14 cellular contexts compared by ENCODE assay signal in genomic region chr2:206423147-206423546, GRCh38. TPM values are rescaled to one million over a fixed set of nuclear protein-coding genes. Genes with fewer than 3 reads are reported as not detected.
DNase-seq lines count a peak whose midpoint lies in the region; ATAC-seq and TF ChIP-seq lines count a peak whose summit lies in the region.
"Had no signal": no experiment of that assay in that cellular context is flagged by ENCODE, and none has a peak within 500 bp of the region (broad histone marks: within the 10 kb centered on the region; RNA-seq: fewer than 3 reads in every experiment).

No MANE protein-coding gene starts in this region.

- H2BK12ac ChIP-seq in mesenchymal stem cell (ENCODE audit: low read length in 2 of 2), result peak overlapping the region; percentile 6 to 80

- H2AK5ac ChIP-seq in mesenchymal stem cell (ENCODE audit: low read length, severe bottlenecking), result no peak overlapping the region

- no peaks in the 10 kb centered on the region for H4K20me1 ChIP-seq in SU-DHL-6 (ENCODE audit: low read depth, low read length)

- H3K18ac ChIP-seq in mesenchymal stem cell (ENCODE audit: low read depth in 1 of 2, low read length in 2 of 2), result peak overlapping the region; percentile 44 to 79

- H3K4me1 ChIP-seq in mesenchymal stem cell (ENCODE audit: control insufficient read depth, insufficient read depth, low read depth, low read length) (no peaks in the 10 kb centered on the region), body of pancreas (no peaks in the 10 kb centered on the region), heart left ventricle (no peaks in the 10 kb centered on the region)
- H3K4me1 ChIP-seq: ascending aorta, esophagus muscularis mucosa, spleen had no signal

- ATAC-seq in HG03432 (IDR thresholded peaks at IDR 0.05; ENCODE audit: unreplicated experiment), result peak; percentile 55
- no peak for ATAC-seq in body of pancreas
- no peak for ATAC-seq in heart left ventricle

- peak overlapping the region; percentile 99 for H4K91ac ChIP-seq in mesenchymal stem cell (ENCODE audit: low read length)

- H2AFZ ChIP-seq in SU-DHL-6 (ENCODE audit: low read depth, low read length, severe bottlenecking), result peak overlapping the region; percentile 52
- H2AFZ ChIP-seq in mesenchymal stem cell (ENCODE audit: low read depth, low read length), result no peak overlapping the region

- no peaks in the 10 kb centered on the region for H3K79me2 ChIP-seq in SU-DHL-6 (ENCODE audit: insufficient read depth, low read length)

- no peak overlapping the region for H3K14ac ChIP-seq in mesenchymal stem cell (ENCODE audit: low read length in 2 of 2)

- H3K9ac ChIP-seq in SU-DHL-6 (ENCODE audit: low read length), result no peak overlapping the region
- no peak overlapping the region for H3K9ac ChIP-seq in mesenchymal stem cell (ENCODE audit: low read length)

- DNase-seq in DMS 273 (lab: John Stamatoyannopoulos, UW; ENCODE audit: unreplicated experiment) (peak; percentile 50), DMS 273 treated with DMSO at 0.1 percent for 48 hours (lab: John Stamatoyannopoulos, UW) (no peak), mesenchymal stem cell (peak; percentile 45), body of pancreas (no peak), heart left ventricle (no peak), hippocampal formation (lab: John Stamatoyannopoulos, UW) (no peak)
- DNase-seq: DMS79, MV-4-11, spleen had no signal

- H3K4ac ChIP-seq in mesenchymal stem cell (ENCODE audit: low read depth in 1 of 2, low read length in 2 of 2), result peak overlapping the region in 1 of 2 experiments; percentile 51

- H2BK15ac ChIP-seq in mesenchymal stem cell (ENCODE audit: low read depth, poor library complexity, severe bottlenecking), result no peak overlapping the region

- H2BK5ac ChIP-seq in mesenchymal stem cell (ENCODE audit: low read depth, low read length, poor library complexity, severe bottlenecking), result no peak overlapping the region

- no peaks in the 10 kb centered on the region for H3K79me1 ChIP-seq in mesenchymal stem cell (replicated peaks; ENCODE audit: low read length, poor library complexity, severe bottlenecking)

- H3K9me3 ChIP-seq in SU-DHL-6 (ENCODE audit: insufficient read depth, low read length), result no peaks in the 10 kb centered on the region
- peaks cover 7% of the 10 kb centered on the region for H3K9me3 ChIP-seq in mesenchymal stem cell (ENCODE audit: control insufficient read depth, low read length)
- no peaks in the 10 kb centered on the region for H3K9me3 ChIP-seq in body of pancreas
- H3K9me3 ChIP-seq in heart left ventricle, result peaks cover 0 to 7% (median 0%) of the 10 kb centered on the region in 12 donors

- no peak overlapping the region for H2BK120ac ChIP-seq in mesenchymal stem cell (ENCODE audit: low read depth, low read length)

- no peaks in the 10 kb centered on the region for H3F3A ChIP-seq in SU-DHL-6 (ENCODE audit: insufficient read depth)

- H3K27me3 ChIP-seq in SU-DHL-6 (ENCODE audit: low read length) (no peaks in the 10 kb centered on the region), mesenchymal stem cell (ENCODE audit: control insufficient read depth in 1 of 2, insufficient read depth in 1 of 2, low read length in 2 of 2) (no peaks in the 10 kb centered on the region), body of pancreas (no peaks in the 10 kb centered on the region), heart left ventricle (peaks cover 0 to 4% (median 0%) of the 10 kb centered on the region in 9 donors)
- H3K27me3 ChIP-seq: ascending aorta, esophagus muscularis mucosa had no signal

- H3K9me2 ChIP-seq in SU-DHL-6 (replicated peaks; ENCODE audit: insufficient read depth, low read length), result no peaks in the 10 kb centered on the region

- no peaks in the 10 kb centered on the region for H3K36me3 ChIP-seq in SU-DHL-6 (ENCODE audit: low read length)
- no peaks in the 10 kb centered on the region for H3K36me3 ChIP-seq in mesenchymal stem cell (ENCODE audit: control insufficient read depth in 1 of 2, insufficient read depth in 2 of 2, low read depth in 1 of 2, low read length in 2 of 2)
- H3K36me3 ChIP-seq in body of pancreas (replicated peaks in 1 of 2; ENCODE audit: insufficient read depth in 1 of 2, low read depth in 2 of 2), result no peaks in the 10 kb centered on the region
- H3K36me3 ChIP-seq in heart left ventricle, result no peaks in the 10 kb centered on the region
- H3K36me3 ChIP-seq: ascending aorta, esophagus muscularis mucosa, spleen had no signal

- H3K4me2 ChIP-seq in SU-DHL-6 (ENCODE audit: low read depth, low read length, poor library complexity, severe bottlenecking), result no peak overlapping the region
- no peak overlapping the region for H3K4me2 ChIP-seq in mesenchymal stem cell (ENCODE audit: low read length, poor library complexity, severe bottlenecking)

- H4K8ac ChIP-seq in mesenchymal stem cell (ENCODE audit: low read length), result peak overlapping the region; percentile 82

- H3K4me3 ChIP-seq in SU-DHL-6 (ENCODE audit: insufficient read depth, low read length, poor library complexity, severe bottlenecking) (no peak overlapping the region), mesenchymal stem cell (ENCODE audit: insufficient read depth in 1 of 2, low read depth in 1 of 2, low read length in 2 of 2) (no peak overlapping the region), body of pancreas (no peak overlapping the region), heart left ventricle (no peak overlapping the region)
- H3K4me3 ChIP-seq: ascending aorta, esophagus muscularis mucosa, spleen had no signal

- no peak overlapping the region for H3K23ac ChIP-seq in mesenchymal stem cell (ENCODE audit: low read length in 2 of 2)

- TF ChIP-seq POLR2A in body of pancreas (IDR thresholded peaks at IDR 0.05) (no peak), heart left ventricle (IDR thresholded peaks at IDR 0.05) (no peak)

- intact Hi-C loops in body of pancreas (cut with DNase I), result no loop called here
- intact Hi-C loops in heart left ventricle (cut with DNase I), result no loop called here

- no peak overlapping the region for H3K27ac ChIP-seq in SU-DHL-6 (ENCODE audit: low read depth, low read length)
- no peak overlapping the region for H3K27ac ChIP-seq in mesenchymal stem cell (ENCODE audit: low read length, poor library complexity, severe bottlenecking)
- no peak overlapping the region for H3K27ac ChIP-seq in body of pancreas
- H3K27ac ChIP-seq in heart left ventricle, result no peak overlapping the region
- H3K27ac ChIP-seq: 22Rv1, ascending aorta, esophagus muscularis mucosa, spleen had no signal

- 78% methylated on average over 1 of the region's 2 CpGs for WGBS in mesenchymal stem cell
- WGBS in body of pancreas, 2 donors, result 56 to 73% methylated on average over 2 of the region's 2 CpGs
- 59 to 74% (median 67%) methylated on average over 2 of the region's 2 CpGs for WGBS in heart left ventricle, 4 donors

- TF ChIP-seq CTCF in SU-DHL-6 (IDR thresholded peaks at IDR 0.05; ENCODE audit: insufficient read depth, low read length, poor library complexity, severe bottlenecking), result no peak
- no peak for TF ChIP-seq CTCF in body of pancreas (IDR thresholded peaks at IDR 0.05)
- TF ChIP-seq CTCF in heart left ventricle (IDR thresholded peaks at IDR 0.05), result no peak

RNA-seq across cellular contexts. Expression of gene ADAM23, which starts 20.2 kb away (rescaled TPM):
- polyA plus RNA-seq in mesenchymal stem cell (2013, experiment 1 of 2), result 153 TPM
- polyA plus RNA-seq in mesenchymal stem cell (2013, experiment 2 of 2), result 150 TPM
- total RNA-seq in body of pancreas, result under 1 TPM; under 0.01 to 0.26 TPM
- total RNA-seq in heart left ventricle, result 10 to 100 TPM; 36.0 to 87.4 (median 71.3) TPM
- polyA plus RNA-seq in heart left ventricle, result 10 to 100 TPM; 18.6 to 34.1 TPM

Comparison
In these comparisons a context has a peak if more than half of its experiments do, and no peak if none do; other contexts are left out.
1. DNase-seq: peak in DMS 273 (single experiment) and mesenchymal stem cell (single experiment); none in DMS 273 treated with DMSO at 0.1 percent for 48 hours (single experiment), body of pancreas (0 of 4), heart left ventricle (0 of 5) and hippocampal formation (0 of 2).
2. RNA of gene ADAM23, which starts 20.2 kb away (total RNA-seq): 36.0 to 87.4 TPM in heart left ventricle; under 0.01 to 0.26 TPM in body of pancreas; every median in the first group is over 10 times any median in the second.